Comparison of ENCODE assay signal across 10 cellular contexts in genomic region chr2:179936654-179937053, GRCh38.
DNase-seq lines count a peak whose midpoint lies in the region; ATAC-seq and TF ChIP-seq lines count a peak whose summit lies in the region.
"Had no signal": no experiment of that assay in that cellular context is flagged by ENCODE, and none has a peak within 500 bp of the region (broad histone marks: within the 10 kb centered on the region; RNA-seq: fewer than 3 reads in every experiment).

No MANE protein-coding gene starts in this region.

- no peak overlapping the region for H2AFZ ChIP-seq in PC-3 (ENCODE audit: low read length)

- CTCF ChIA-PET in PC-3 (lab: Charles Lee), result no interaction called here

- no peaks in the 10 kb centered on the region for H3K27me3 Mint-ChIP-seq in CD4-positive, CD25-positive, alpha-beta regulatory T cell
- H3K27me3 Mint-ChIP-seq: IgD-negative memory B cell had no signal

- peaks cover 22% of the 10 kb centered on the region for H3K36me3 Mint-ChIP-seq in CD4-positive, CD25-positive, alpha-beta regulatory T cell

- no peak overlapping the region for H3K27ac ChIP-seq in CD4-positive, CD25-positive, alpha-beta regulatory T cell (ENCODE audit: insufficient read depth, low read length, poor library complexity, severe bottlenecking)
- H3K27ac ChIP-seq in PC-3 (ENCODE audit: low read length), result no peak overlapping the region
- no peak overlapping the region for H3K27ac ChIP-seq in esophagus muscularis mucosa (replicated peaks in 1 of 4)
- no peak overlapping the region for H3K27ac ChIP-seq in suprapubic skin
- H3K27ac ChIP-seq: upper lobe of left lung had no signal

- TF ChIP-seq EP300 in esophagus muscularis mucosa (IDR thresholded peaks at IDR 0.05), result no peak
- TF ChIP-seq EP300 in suprapubic skin (IDR thresholded peaks at IDR 0.05), result no peak

- no peaks in the 10 kb centered on the region for H3K4me1 ChIP-seq in CD4-positive, CD25-positive, alpha-beta regulatory T cell (ENCODE audit: control insufficient read depth, insufficient read depth, low read length, poor library complexity, severe bottlenecking)
- H3K4me1 ChIP-seq in PC-3 (ENCODE audit: insufficient read depth, low read length), result no peaks in the 10 kb centered on the region
- H3K4me1 ChIP-seq in esophagus muscularis mucosa, result peaks cover 0 to 11% (median 5%) of the 10 kb centered on the region in 4 donors
- H3K4me1 ChIP-seq in suprapubic skin, result no peaks in the 10 kb centered on the region

- H3K36me3 ChIP-seq in CD4-positive, CD25-positive, alpha-beta regulatory T cell (ENCODE audit: control insufficient read depth, insufficient read depth, low read length), result no peaks in the 10 kb centered on the region
- no peaks in the 10 kb centered on the region for H3K36me3 ChIP-seq in PC-3 (ENCODE audit: low read depth, low read length)
- no peaks in the 10 kb centered on the region for H3K36me3 ChIP-seq in esophagus muscularis mucosa
- peaks cover 6% of the 10 kb centered on the region for H3K36me3 ChIP-seq in suprapubic skin
- H3K36me3 ChIP-seq: upper lobe of left lung had no signal

- DNase-seq in CD4-positive, CD25-positive, alpha-beta regulatory T cell, result peak in 2 of 3 donors; percentile 9 to 48
- DNase-seq in GM20000 (ENCODE audit: low spot score) (no peak), PC-3 (peak; percentile 67), esophagus muscularis mucosa (ENCODE audit: extremely low spot score) (no peak), suprapubic skin (ENCODE audit: low spot score in 2 of 2) (no peak), NCI-H128 (lab: John Stamatoyannopoulos, UW; ENCODE audit: unreplicated experiment) (no peak), SHP77 (lab: John Stamatoyannopoulos, UW) (no peak)
- peak; percentile 10 for DNase-seq in stimulated activated CD4-positive, alpha-beta T cell treated with anti-CD3 and anti-CD28 coated beads, Interleukin-4, amount 100 ng/mL, for 1 hour

- TF ChIP-seq CTCF in GM20000 (IDR thresholded peaks at IDR 0.05; ENCODE audit: extremely low read depth, missing control alignments), result peak; percentile 6
- peak; percentile 72 for TF ChIP-seq CTCF in PC-3 (conservative IDR thresholded peaks at IDR 0.05; ENCODE audit: low read depth, low read length)
- peak; percentile 41 to 48 (median 41) for TF ChIP-seq CTCF in esophagus muscularis mucosa (IDR thresholded peaks at IDR 0.05)
- TF ChIP-seq CTCF in suprapubic skin (IDR thresholded peaks at IDR 0.05), result no peak

- H3K4me1 Mint-ChIP-seq in CD4-positive, CD25-positive, alpha-beta regulatory T cell, result peaks cover 0 to 5% (median 0%) of the 10 kb centered on the region in 4 donors
- H3K4me1 Mint-ChIP-seq: IgD-negative memory B cell had no signal

- intact Hi-C loops in PC-3 (cut with micrococcal nuclease) (no loop called here), esophagus muscularis mucosa (cut with DNase I) (no loop called here)

- no peaks in the 10 kb centered on the region for H3K9me2 ChIP-seq in PC-3 (replicated peaks; ENCODE audit: low read length)

- no peaks in the 10 kb centered on the region for H3K9me3 ChIP-seq in CD4-positive, CD25-positive, alpha-beta regulatory T cell (ENCODE audit: control insufficient read depth in 2 of 2, low read length in 2 of 2)
- H3K9me3 ChIP-seq in PC-3 (ENCODE audit: low read length) (no peaks in the 10 kb centered on the region), esophagus muscularis mucosa (no peaks in the 10 kb centered on the region), suprapubic skin (no peaks in the 10 kb centered on the region)
- H3K9me3 ChIP-seq: upper lobe of left lung had no signal

- no peak for ATAC-seq in CD4-positive, CD25-positive, alpha-beta regulatory T cell (ENCODE audit: low read depth in 2 of 2)
- ATAC-seq in PC-3, result peak; percentile 49; the same call in 1 of the 2 replicates

- 92% methylated on average over 3 of the region's 3 CpGs for WGBS in esophagus muscularis mucosa
- WGBS in suprapubic skin, result 96% methylated on average over 3 of the region's 3 CpGs

- POLR2A ChIA-PET in PC-3 (lab: Charles Lee; ENCODE audit: unreplicated experiment), result no interaction called here

- no peak overlapping the region for H3K4me2 ChIP-seq in PC-3 (ENCODE audit: low read length)

- no peak overlapping the region for H3K4me3 ChIP-seq in CD4-positive, CD25-positive, alpha-beta regulatory T cell (ENCODE audit: low read depth, low read length)
- H3K4me3 ChIP-seq in PC-3 (ENCODE audit: low read length), result no peak overlapping the region
- no peak overlapping the region for H3K4me3 ChIP-seq in esophagus muscularis mucosa
- no peak overlapping the region for H3K4me3 ChIP-seq in suprapubic skin
- H3K4me3 ChIP-seq: upper lobe of left lung had no signal

- H3K79me2 ChIP-seq in PC-3 (ENCODE audit: low read length), result no peaks in the 10 kb centered on the region

- H3K9me3 Mint-ChIP-seq in CD4-positive, CD25-positive, alpha-beta regulatory T cell, result peaks cover 0 to 6% (median 0%) of the 10 kb centered on the region in 7 donors
- H3K9me3 Mint-ChIP-seq: IgD-negative memory B cell had no signal

- H3K4me3 Mint-ChIP-seq in CD4-positive, CD25-positive, alpha-beta regulatory T cell, result no peak overlapping the region
- H3K4me3 Mint-ChIP-seq: IgD-negative memory B cell had no signal

- H3K27ac Mint-ChIP-seq in CD4-positive, CD25-positive, alpha-beta regulatory T cell, result no peak overlapping the region
- H3K27ac Mint-ChIP-seq: IgD-negative memory B cell had no signal

- H3K27me3 ChIP-seq in CD4-positive, CD25-positive, alpha-beta regulatory T cell (ENCODE audit: control insufficient read depth, insufficient read depth, low read length), result no peaks in the 10 kb centered on the region
- H3K27me3 ChIP-seq in PC-3 (ENCODE audit: low read length), result no peaks in the 10 kb centered on the region
- H3K27me3 ChIP-seq in esophagus muscularis mucosa, result no peaks in the 10 kb centered on the region
- H3K27me3 ChIP-seq in suprapubic skin, result no peaks in the 10 kb centered on the region
- H3K27me3 ChIP-seq: upper lobe of left lung had no signal

- no peak overlapping the region for H3K9ac ChIP-seq in PC-3 (ENCODE audit: low read length)

- no TSS peak for BruUV-seq in PC-3 (replicated peaks; lab: Mats Ljungman, UMichigan)

- no peaks in the 10 kb centered on the region for H3F3A ChIP-seq in PC-3 (ENCODE audit: low read length, unreplicated experiment)

- H4K20me1 ChIP-seq in PC-3 (ENCODE audit: low read length), result no peaks in the 10 kb centered on the region

- TF ChIP-seq POLR2A in esophagus muscularis mucosa (IDR thresholded peaks at IDR 0.05; ENCODE audit: low read depth) (no peak), suprapubic skin (IDR thresholded peaks at IDR 0.05) (no peak)

Comparison
In these comparisons a context has a peak if more than half of its experiments do, and no peak if none do; other contexts are left out.
1. DNase-seq: peak in CD4-positive, CD25-positive, alpha-beta regulatory T cell (2 of 3), PC-3 (single experiment) and stimulated activated CD4-positive, alpha-beta T cell treated with anti-CD3 and anti-CD28 coated beads, Interleukin-4, amount 100 ng/mL, for 1 hour (single experiment); none in GM20000 (single experiment), esophagus muscularis mucosa (single experiment), suprapubic skin (0 of 2), NCI-H128 (single experiment) and SHP77 (0 of 2).
2. CTCF ChIP-seq: peak in GM20000 (single experiment), PC-3 (single experiment) and esophagus muscularis mucosa (3 of 3); none in suprapubic skin (0 of 2).